19 cellular contexts compared by ENCODE assay signal in the genomic region with DNA sequence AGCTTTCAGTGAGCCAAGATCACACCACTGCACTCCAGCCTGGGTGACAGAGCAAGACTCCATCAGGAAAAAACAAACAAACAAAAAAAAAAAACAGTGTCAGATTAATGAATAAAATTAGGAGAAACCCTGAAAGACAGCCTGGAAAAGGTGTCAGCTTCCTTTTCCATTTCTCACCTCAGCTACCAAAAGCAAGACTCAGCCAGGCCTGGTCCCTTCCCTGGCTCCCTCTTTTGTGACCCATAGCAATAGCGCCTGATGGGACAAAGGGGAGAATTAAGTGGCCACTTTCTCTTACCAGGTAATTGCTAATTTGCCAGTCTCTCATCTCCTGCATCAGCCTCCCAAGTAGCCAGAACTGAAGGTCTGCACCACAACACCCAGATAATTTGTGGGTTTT. TPM values are rescaled to one million over a fixed set of nuclear protein-coding genes. Genes with fewer than 3 reads are reported as not detected.
DNase-seq lines count a peak whose midpoint lies in the region; ATAC-seq and TF ChIP-seq lines count a peak whose summit lies in the region.
"Had no signal": no experiment of that assay in that cellular context is flagged by ENCODE, and none has a peak within 500 bp of the region (broad histone marks: within the 10 kb centered on the region; RNA-seq: fewer than 3 reads in every experiment).

No MANE protein-coding gene starts in this region.

- H3K4me1 ChIP-seq in right cardiac atrium (ENCODE audit: control insufficient read depth, insufficient read depth, low read length) (no peaks in the 10 kb centered on the region), lung (ENCODE audit: control insufficient read depth in 2 of 2, insufficient read depth in 2 of 2, low read length in 2 of 2) (peaks cover 0 to 5% of the 10 kb centered on the region in 2 donors), stomach (peaks cover 18 to 45% (median 30%) of the 10 kb centered on the region in 4 donors)

- 100% methylated on average over 1 of the region's 1 CpG for WGBS in right cardiac atrium
- WGBS in lung, 2 donors, result 96 to 100% methylated on average over 1 of the region's 1 CpG
- 77 to 100% (median 94%) methylated on average over 1 of the region's 1 CpG for WGBS in stomach, 5 donors

- intact Hi-C loops in right cardiac atrium (cut with DNase I) (no loop called here), Right ventricle myocardium inferior (cut with DNase I) (no loop called here), stomach (cut with DNase I; ENCODE audit: low total_unique reads) (no loop called here)

- no peak overlapping the region for H3K27ac Mint-ChIP-seq in stimulated activated memory B cell treated with anti-CD40 and anti-IgM and Interleukin-4, amounts not matched to agents 10 μg/mL and 1 μg/mL and 100 μg/mL, for 72 hours
- H3K27ac Mint-ChIP-seq: activated CD4-positive, alpha-beta T cell treated with anti-CD3 and anti-CD28 coated beads for 36 hours; T-cell had no signal

- H3K9me3 Mint-ChIP-seq in stimulated activated memory B cell treated with anti-CD40 and anti-IgM and Interleukin-4, amounts not matched to agents 10 μg/mL and 1 μg/mL and 100 μg/mL, for 72 hours, result no peaks in the 10 kb centered on the region
- H3K9me3 Mint-ChIP-seq: central memory CD8-positive, alpha-beta T cell; naive B cell; T-cell had no signal

- H3K27ac ChIP-seq in right cardiac atrium (ENCODE audit: low read length) (peak overlapping the region; percentile 98), lung (ENCODE audit: low read depth in 1 of 2, low read length in 1 of 2) (peak overlapping the region; percentile 58 to 75), stomach (peak overlapping the region in 4 of 5 donors; percentile 67 to 79 (median 70))

- no peak for TF ChIP-seq POLR2A in stomach (IDR thresholded peaks at IDR 0.05)

- no peaks in the 10 kb centered on the region for H3K9me3 ChIP-seq in right cardiac atrium (ENCODE audit: control insufficient read depth, low read length)
- H3K9me3 ChIP-seq in lung (ENCODE audit: control insufficient read depth in 2 of 2, insufficient read depth in 1 of 2, low read length in 1 of 2), result no peaks in the 10 kb centered on the region
- no peaks in the 10 kb centered on the region for H3K9me3 ChIP-seq in stomach

- DNase-seq in right cardiac atrium (peak in 1 of 3 donors; percentile 3), Right ventricle myocardium inferior (ENCODE audit: missing footprints) (no peak), lung (ENCODE audit: low spot score) (no peak), stomach (no peak), GM10266 (ENCODE audit: extremely low spot score) (no peak), COR-L47 (lab: John Stamatoyannopoulos, UW) (no peak), SK-N-DZ (ENCODE audit: low spot score) (no peak)
- DNase-seq: activated CD4-positive, alpha-beta T cell treated with anti-CD3 and anti-CD28 coated beads for 36 hours; C1 segment of cervical spinal cord; DMS 273 treated with DMSO at 0.1 percent for 48 hours; effector CD8-positive, alpha-beta T cell; naive B cell; NCI-H1417 treated with DMSO at 0.1 percent for 48 hours; NCI-H526 treated with DMSO at 0.1 percent for 48 hours; T-cell had no signal

- H3K4me1 Mint-ChIP-seq in stimulated activated memory B cell treated with anti-CD40 and anti-IgM and Interleukin-4, amounts not matched to agents 10 μg/mL and 1 μg/mL and 100 μg/mL, for 72 hours, result peaks cover 16% of the 10 kb centered on the region

- TF ChIP-seq EP300 in stomach (IDR thresholded peaks at IDR 0.05), result no peak

- H3K27me3 ChIP-seq in right cardiac atrium (ENCODE audit: control insufficient read depth, insufficient read depth) (no peaks in the 10 kb centered on the region), lung (ENCODE audit: control insufficient read depth, insufficient read depth) (no peaks in the 10 kb centered on the region), stomach (no peaks in the 10 kb centered on the region)

- H3K4me3 Mint-ChIP-seq in stimulated activated memory B cell treated with anti-CD40 and anti-IgM and Interleukin-4, amounts not matched to agents 10 μg/mL and 1 μg/mL and 100 μg/mL, for 72 hours, result no peak overlapping the region
- H3K4me3 Mint-ChIP-seq: activated CD4-positive, alpha-beta T cell treated with anti-CD3 and anti-CD28 coated beads for 36 hours; central memory CD8-positive, alpha-beta T cell; T-cell had no signal

- H3K4me3 ChIP-seq in right cardiac atrium (ENCODE audit: low read length) (no peak overlapping the region), lung (no peak overlapping the region), stomach (no peak overlapping the region)

- H3K36me3 ChIP-seq in lung (ENCODE audit: control insufficient read depth in 2 of 2, insufficient read depth in 2 of 2, low read length in 2 of 2), result no peaks in the 10 kb centered on the region
- H3K36me3 ChIP-seq in stomach, result no peaks in the 10 kb centered on the region

- H3K27me3 Mint-ChIP-seq in stimulated activated memory B cell treated with anti-CD40 and anti-IgM and Interleukin-4, amounts not matched to agents 10 μg/mL and 1 μg/mL and 100 μg/mL, for 72 hours, result peaks cover 12% of the 10 kb centered on the region
- H3K27me3 Mint-ChIP-seq: activated CD4-positive, alpha-beta T cell treated with anti-CD3 and anti-CD28 coated beads for 36 hours had no signal

- ATAC-seq in right cardiac atrium (no peak), Right ventricle myocardium inferior (no peak), lung (ENCODE audit: insufficient read depth, low FRiP score) (no peak)
- ATAC-seq in stimulated activated memory B cell treated with anti-CD40 and anti-IgM and Interleukin-4, amounts not matched to agents 10 μg/mL and 1 μg/mL and 100 μg/mL, for 72 hours, result no peak
- ATAC-seq: activated CD4-positive, alpha-beta T cell treated with anti-CD3 and anti-CD28 coated beads for 36 hours; T-cell had no signal

- TF ChIP-seq CTCF in lung (IDR thresholded peaks at IDR 0.05; ENCODE audit: control extremely low read depth, extremely low read depth) (no peak), stomach (IDR thresholded peaks at IDR 0.05) (no peak), GM10266 (IDR thresholded peaks at IDR 0.05; ENCODE audit: control insufficient read depth, insufficient read depth, low read depth, missing control alignments) (no peak)

- H3K36me3 Mint-ChIP-seq in stimulated activated memory B cell treated with anti-CD40 and anti-IgM and Interleukin-4, amounts not matched to agents 10 μg/mL and 1 μg/mL and 100 μg/mL, for 72 hours, result no peaks in the 10 kb centered on the region
- H3K36me3 Mint-ChIP-seq: naive B cell had no signal

RNA-seq across cellular contexts. Expression of a gene that starts 3.9 kb away (rescaled TPM):
- total RNA-seq in right cardiac atrium (10 to 100 TPM; 80.6 to 99.5 (median 95.9) TPM), Right ventricle myocardium inferior (88.3 TPM), lung (10 to 100 TPM; 41.3 to 55.9 TPM), stomach (10 to 100 TPM; 21.1 to 52.2 (median 38.4) TPM)
- polyA plus RNA-seq in right cardiac atrium (73.3 TPM), lung (10 to 100 TPM; 28.5 to 33.6 TPM), stomach (10 to 100 TPM; 21.4 to 37.0 (median 26.4) TPM)
- polyA plus RNA-seq in SK-N-DZ (2014; cell fraction: cytosol; rRNA removed), result 20.7 and 29.0 TPM in 2 replicates
- 11.1 and 12.1 TPM in 2 replicates for polyA plus RNA-seq in SK-N-DZ (2014; cell fraction: nucleus; rRNA removed)

RNA-seq across cellular contexts. Expression of a gene that starts 4.7 kb away (rescaled TPM):
- total RNA-seq in right cardiac atrium (10 to 100 TPM; 54.3 to 60.5 (median 54.7) TPM), Right ventricle myocardium inferior (53.9 TPM), lung (10 to 100 TPM; 69.9 to 82.3 TPM), stomach (100 to 1,000 TPM in 2 of 5 donors, 10 to 100 TPM in 3; 55.4 to 336 (median 91.6) TPM)
- polyA plus RNA-seq in right cardiac atrium (45.1 TPM), lung (100 to 1,000 TPM in 1 of 2 donors, 10 to 100 TPM in 1; 48.2 to 149 TPM), stomach (10 to 100 TPM; 24.1 to 49.5 (median 32.7) TPM)
- polyA plus RNA-seq in SK-N-DZ (2014; cell fraction: cytosol; rRNA removed), result 71.8 and 93.7 TPM in 2 replicates
- polyA plus RNA-seq in SK-N-DZ (2014; cell fraction: nucleus; rRNA removed), result 133 and 217 TPM in 2 replicates

RNA-seq across cellular contexts. Expression of a gene that starts 41.5 kb away (rescaled TPM):
- total RNA-seq in right cardiac atrium (10 to 100 TPM; 10.2 to 25.1 (median 18.8) TPM), Right ventricle myocardium inferior (24.9 TPM), lung (10 to 100 TPM in 1 of 2 donors, 1 to 10 TPM in 1; 3.2 to 19.4 TPM), stomach (10 to 100 TPM in 2 of 5 donors, 1 to 10 TPM in 3; 2.8 to 14.9 (median 9.0) TPM)
- polyA plus RNA-seq in right cardiac atrium (12.3 TPM), lung (10 to 100 TPM in 1 of 2 donors, 1 to 10 TPM in 1; 8.7 to 19.6 TPM), stomach (10 to 100 TPM in 1 of 3 donors, 1 to 10 TPM in 2; 5.5 to 20.5 (median 9.6) TPM)
- polyA plus RNA-seq in SK-N-DZ (2014; cell fraction: cytosol; rRNA removed), result 2.2 and 2.4 TPM in 2 replicates
- polyA plus RNA-seq in SK-N-DZ (2014; cell fraction: nucleus; rRNA removed), result 1.3 and 1.4 TPM in 2 replicates

RNA-seq across cellular contexts. Expression of a gene that starts 43.6 kb away (rescaled TPM):
- total RNA-seq in right cardiac atrium (under 1 TPM in 2 of 4 donors, not detected in 2; 0.40 to 0.58 TPM), Right ventricle myocardium inferior (not detected), lung (1 to 10 TPM; 1.7 to 2.9 TPM), stomach (1 to 10 TPM in 2 of 5 donors, under 1 TPM in 1, not detected in 2; 0.55 to 1.7 (median 1.2) TPM)
- polyA plus RNA-seq in right cardiac atrium (0.97 TPM), lung (100 to 1,000 TPM in 1 of 2 donors, 1 to 10 TPM in 1; 7.8 to 317 TPM), stomach (10 to 100 TPM in 1 of 3 donors, 1 to 10 TPM in 2; 1.4 to 16.2 (median 4.0) TPM)
- polyA plus RNA-seq in SK-N-DZ (2014; cell fraction: cytosol; rRNA removed), result 0.32 and 0.63 TPM in 2 replicates
- 0.27 and 0.50 TPM in 2 replicates for polyA plus RNA-seq in SK-N-DZ (2014; cell fraction: nucleus; rRNA removed)
- total RNA-seq: activated CD4-positive, alpha-beta T cell treated with anti-CD3 and anti-CD28 coated beads for 36 hours; fibroblast of lung; H4; T-cell had no signal
- polyA plus RNA-seq: fibroblast of lung had no signal
